In genomic region chr3:122496529-122496928, GRCh38 we compare ENCODE assay signal across 17 cellular contexts. TPM values are rescaled to one million over a fixed set of nuclear protein-coding genes. Genes with fewer than 3 reads are reported as not detected.
DNase-seq lines count a peak whose midpoint lies in the region; ATAC-seq, FAIRE-seq and TF ChIP-seq lines count a peak whose summit lies in the region.
"Had no signal": no experiment of that assay in that cellular context is flagged by ENCODE, and none has a peak within 500 bp of the region (broad histone marks: within the 10 kb centered on the region; RNA-seq: fewer than 3 reads in every experiment).

No MANE protein-coding gene starts in this region.

- no peaks in the 10 kb centered on the region for H3K27me3 Mint-ChIP-seq in dendritic cell treated with granulocyte-macrophage colony-stimulating factor and Interleukin-4, amounts not matched to agents 40 ng/mL and 50 ng/mL, for 4 days

- no peak for ATAC-seq in GM18517 (IDR thresholded peaks at IDR 0.05; ENCODE audit: unreplicated experiment)
- ATAC-seq: esophagus mucosa had no signal

- peaks cover 22% of the 10 kb centered on the region for H3K4me1 ChIP-seq in Loucy (ENCODE audit: insufficient read depth, low read length, poor library complexity, severe bottlenecking)
- peaks cover 5% of the 10 kb centered on the region for H3K4me1 ChIP-seq in neuron (ENCODE audit: insufficient read depth, low read length)
- H3K4me1 ChIP-seq: parathyroid adenoma had no signal

- no peaks in the 10 kb centered on the region for H3K9me2 ChIP-seq in Loucy (replicated peaks; ENCODE audit: low read depth, low read length)

- H3K4me1 Mint-ChIP-seq in dendritic cell treated with granulocyte-macrophage colony-stimulating factor and Interleukin-4, amounts not matched to agents 40 ng/mL and 50 ng/mL, for 4 days (ENCODE audit: low read depth), result peaks cover 44% of the 10 kb centered on the region

- peaks cover 42% of the 10 kb centered on the region for H3K36me3 ChIP-seq in Loucy (ENCODE audit: insufficient read depth, low read length)
- H3K36me3 ChIP-seq in neuron (ENCODE audit: insufficient read depth, low read length), result peaks cover 34% of the 10 kb centered on the region

- H3K4me3 ChIP-seq in Loucy (ENCODE audit: low read length, poor library complexity, severe bottlenecking) (no peak overlapping the region), neuron (ENCODE audit: low read length) (peak overlapping the region; percentile 38), coronary artery (no peak overlapping the region)

- no peaks in the 10 kb centered on the region for H3K9me3 ChIP-seq in Loucy (ENCODE audit: insufficient read depth, low read depth, low read length)
- H3K9me3 ChIP-seq in neuron (ENCODE audit: low read length), result peaks cover 2% of the 10 kb centered on the region

- no peak for DNase-seq in GM12891 (ENCODE audit: insufficient read length, low spot score)
- no peak for DNase-seq in dedifferentiated amniotic fluid mesenchymal stem cell (ENCODE audit: extremely low spot score)
- DNase-seq in coronary artery (ENCODE audit: low spot score), result no peak
- no peak for DNase-seq in hippocampal formation (lab: John Stamatoyannopoulos, UW)
- DNase-seq: activated CD4-positive, alpha-beta T cell treated with anti-CD3 and anti-CD28 coated beads, Interleukin-2, amount 50 U/mL, for 48 hours; activated naive CD4-positive, alpha-beta T cell treated with anti-CD3 and anti-CD28 coated beads, Interleukin-2, amount 50 U/mL, for 16 hours; activated T-cell treated with anti-CD3 and anti-CD28 coated beads, Interleukin-2, amount 50 U/mL, for 1 hour; Calu3; NCI-H1092; NCI-H510A treated with DMSO at 0.1 percent for 48 hours; SHP77 had no signal

- H3K27ac Mint-ChIP-seq in dendritic cell treated with granulocyte-macrophage colony-stimulating factor and Interleukin-4, amounts not matched to agents 40 ng/mL and 50 ng/mL, for 4 days, result peak overlapping the region; percentile 22

- no peaks in the 10 kb centered on the region for H3K9me3 Mint-ChIP-seq in dendritic cell treated with granulocyte-macrophage colony-stimulating factor and Interleukin-4, amounts not matched to agents 40 ng/mL and 50 ng/mL, for 4 days

- intact Hi-C loops in dendritic cell treated with granulocyte-macrophage colony-stimulating factor and Interleukin-4, amounts not matched to agents 40 ng/mL and 50 ng/mL, for 4 days (cut with micrococcal nuclease), result no loop called here

- no peaks in the 10 kb centered on the region for H3F3A ChIP-seq in Loucy (ENCODE audit: low read depth)

- H2AFZ ChIP-seq in Loucy (ENCODE audit: low read length) (no peak overlapping the region), neuron (ENCODE audit: low read depth, low read length) (no peak overlapping the region)
- H2AFZ ChIP-seq: parathyroid adenoma had no signal

- peak overlapping the region; percentile 1 for H3K9ac ChIP-seq in Loucy (ENCODE audit: low read depth, low read length, poor library complexity, severe bottlenecking)
- H3K9ac ChIP-seq: parathyroid adenoma had no signal

- peak overlapping the region; percentile 3 for H3K4me2 ChIP-seq in Loucy (ENCODE audit: low read depth, low read length, poor library complexity, severe bottlenecking)

- no peak overlapping the region for H3K4me3 Mint-ChIP-seq in dendritic cell treated with granulocyte-macrophage colony-stimulating factor and Interleukin-4, amounts not matched to agents 40 ng/mL and 50 ng/mL, for 4 days

- H3K79me2 ChIP-seq in Loucy (ENCODE audit: insufficient read depth, low read length), result peaks cover 60% of the 10 kb centered on the region

- H4K20me1 ChIP-seq in Loucy (ENCODE audit: insufficient read depth, low read length, poor library complexity, severe bottlenecking), result peaks cover 55% of the 10 kb centered on the region

- FAIRE-seq in GM12891 (lab: Jason Lieb, UNC), result peak; percentile 65

- no peak for TF ChIP-seq POLR2A in GM12891 (IDR thresholded peaks at IDR 0.05; ENCODE audit: low read depth, low read length)

- no peak for TF ChIP-seq CTCF in Loucy (conservative IDR thresholded peaks at IDR 0.05; ENCODE audit: low read length)
- TF ChIP-seq CTCF in coronary artery (IDR thresholded peaks at IDR 0.05), result no peak

- H3K27me3 ChIP-seq in Loucy (ENCODE audit: insufficient read depth, low read length, poor library complexity, severe bottlenecking) (no peaks in the 10 kb centered on the region), neuron (ENCODE audit: insufficient read depth, low read length) (no peaks in the 10 kb centered on the region)

- H3K36me3 Mint-ChIP-seq in dendritic cell treated with granulocyte-macrophage colony-stimulating factor and Interleukin-4, amounts not matched to agents 40 ng/mL and 50 ng/mL, for 4 days (ENCODE audit: low read depth), result peaks cover 36% of the 10 kb centered on the region

- H3K27ac ChIP-seq in coronary artery, result no peak overlapping the region
- H3K27ac ChIP-seq: parathyroid adenoma had no signal

TF ChIP-seq in GM12891, 5 proteins besides CTCF, POLR2A, EP300 and RAD21:
- no peak for TF ChIP-seq TAF1 (IDR thresholded peaks at IDR 0.05; ENCODE audit: low read depth, low read length)
- TF ChIP-seq POLR2AphosphoS5 (IDR thresholded peaks at IDR 0.05; ENCODE audit: low read depth, low read length), result no peak
- TF ChIP-seq POU2F2 (IDR thresholded peaks at IDR 0.05; ENCODE audit: low read depth, low read length), result no peak
- TF ChIP-seq SPI1 (IDR thresholded peaks at IDR 0.05; ENCODE audit: low read depth, low read length), result no peak
- TF ChIP-seq PAX5 (IDR thresholded peaks at IDR 0.05; ENCODE audit: insufficient read depth, low read length, severe bottlenecking), result no peak

RNA-seq across cellular contexts. Expression of gene KPNA1, which starts 18.2 kb away (rescaled TPM):
- 15.7 TPM for polyA plus RNA-seq in GM12891 (2012; ENCODE audit: low read depth, missing spikeins)
